7 cellular contexts compared by ENCODE assay signal in genomic region chr19:50512112-50512998, GRCh38. TPM values are rescaled to one million over a fixed set of nuclear protein-coding genes. Genes with fewer than 3 reads are reported as not detected.
DNase-seq lines count a peak whose midpoint lies in the region; ATAC-seq and TF ChIP-seq lines count a peak whose summit lies in the region.
"Had no signal": no experiment of that assay in that cellular context is flagged by ENCODE, and none has a peak within 500 bp of the region (broad histone marks: within the 10 kb centered on the region; RNA-seq: fewer than 3 reads in every experiment).

No MANE protein-coding gene starts in this region.

- no peaks in the 10 kb centered on the region for H3K36me3 Mint-ChIP-seq in stimulated activated naive CD8-positive, alpha-beta T cell treated with anti-CD3 and anti-CD28 coated beads, Interleukin-15, Interleukin-2, amounts not matched to agents 100 ng/mL and 50 ng/mL, for 24 hours (ENCODE audit: low read depth)

- DNase-seq in stimulated activated naive CD8-positive, alpha-beta T cell treated with anti-CD3 and anti-CD28 coated beads, Interleukin-15, amount 100 ng/mL, for 72 hours: no peak
- DNase-seq in left ventricle myocardium superior (peak; percentile 46), ureter (ENCODE audit: low spot score) (peak; percentile 51), HPDE6-E6E7 (ENCODE audit: extremely low spot score) (no peak), esophagus squamous epithelium (lab: John Stamatoyannopoulos, UW) (no peak)

- peaks cover 20% of the 10 kb centered on the region for H3K4me1 Mint-ChIP-seq in stimulated activated naive CD8-positive, alpha-beta T cell treated with anti-CD3 and anti-CD28 coated beads, Interleukin-15, Interleukin-2, amounts not matched to agents 100 ng/mL and 50 ng/mL, for 24 hours (ENCODE audit: low read depth)
- H3K4me1 Mint-ChIP-seq in stimulated activated naive CD8-positive, alpha-beta T cell treated with anti-CD3 and anti-CD28 coated beads, Interleukin-15, amount 100 ng/mL, for 72 hours: peaks cover 39% of the 10 kb centered on the region

- H3K36me3 ChIP-seq in esophagus squamous epithelium: peaks cover 0 to 5% (median 0%) of the 10 kb centered on the region in 3 donors

- peak overlapping the region in 1 of 4 donors; percentile 90 for H3K27ac ChIP-seq in esophagus squamous epithelium

- WGBS in esophagus squamous epithelium, 2 donors: 89 to 91% methylated on average over 3 to 9 of the region's 36 CpGs

- no peak for ATAC-seq in stimulated activated naive CD8-positive, alpha-beta T cell treated with anti-CD3 and anti-CD28 coated beads, Interleukin-15, amount 100 ng/mL, for 72 hours
- no peak for ATAC-seq in left ventricle myocardium superior

- no peaks in the 10 kb centered on the region for H3K9me3 ChIP-seq in esophagus squamous epithelium

- peak overlapping the region; percentile 93 for H3K4me3 Mint-ChIP-seq in stimulated activated naive CD8-positive, alpha-beta T cell treated with anti-CD3 and anti-CD28 coated beads, Interleukin-15, Interleukin-2, amounts not matched to agents 100 ng/mL and 50 ng/mL, for 24 hours
- peak overlapping the region in 1 of 2 donors; percentile 87 for H3K4me3 Mint-ChIP-seq in stimulated activated naive CD8-positive, alpha-beta T cell treated with anti-CD3 and anti-CD28 coated beads, Interleukin-15, amount 100 ng/mL, for 72 hours

- no peaks in the 10 kb centered on the region for H3K9me3 Mint-ChIP-seq in stimulated activated naive CD8-positive, alpha-beta T cell treated with anti-CD3 and anti-CD28 coated beads, Interleukin-15, Interleukin-2, amounts not matched to agents 100 ng/mL and 50 ng/mL, for 24 hours
- H3K9me3 Mint-ChIP-seq in stimulated activated naive CD8-positive, alpha-beta T cell treated with anti-CD3 and anti-CD28 coated beads, Interleukin-15, amount 100 ng/mL, for 72 hours: no peaks in the 10 kb centered on the region

- H3K4me3 ChIP-seq in esophagus squamous epithelium: peak overlapping the region in 2 of 4 donors; percentile 81 to 90

- intact Hi-C loops in left ventricle myocardium superior (cut with micrococcal nuclease) (no loop called here), esophagus squamous epithelium (cut with DNase I) (no loop called here)

- no peak for TF ChIP-seq CTCF in esophagus squamous epithelium (IDR thresholded peaks at IDR 0.05)

- H3K27me3 Mint-ChIP-seq in stimulated activated naive CD8-positive, alpha-beta T cell treated with anti-CD3 and anti-CD28 coated beads, Interleukin-15, Interleukin-2, amounts not matched to agents 100 ng/mL and 50 ng/mL, for 24 hours: peaks cover 4% of the 10 kb centered on the region
- peaks cover 35% of the 10 kb centered on the region for H3K27me3 Mint-ChIP-seq in stimulated activated naive CD8-positive, alpha-beta T cell treated with anti-CD3 and anti-CD28 coated beads, Interleukin-15, amount 100 ng/mL, for 72 hours

- TF ChIP-seq POLR2A in esophagus squamous epithelium (IDR thresholded peaks at IDR 0.05): no peak

- peak overlapping the region; percentile 93 for H3K27ac Mint-ChIP-seq in stimulated activated naive CD8-positive, alpha-beta T cell treated with anti-CD3 and anti-CD28 coated beads, Interleukin-15, Interleukin-2, amounts not matched to agents 100 ng/mL and 50 ng/mL, for 24 hours
- H3K27ac Mint-ChIP-seq in stimulated activated naive CD8-positive, alpha-beta T cell treated with anti-CD3 and anti-CD28 coated beads, Interleukin-15, amount 100 ng/mL, for 72 hours: peak overlapping the region in 1 of 2 donors; percentile 86

- H3K27me3 ChIP-seq in esophagus squamous epithelium: peaks cover 0 to 22% (median 0%) of the 10 kb centered on the region in 4 donors

- peaks cover 7 to 25% (median 8%) of the 10 kb centered on the region in 3 donors for H3K4me1 ChIP-seq in esophagus squamous epithelium

RNA-seq across cellular contexts. Expression of gene ASPDH, which starts 1.4 kb away (rescaled TPM):
- total RNA-seq in left ventricle myocardium superior (not detected), ureter (not detected), esophagus squamous epithelium (not detected)
- total RNA-seq: RPMI7951 had no signal

RNA-seq across cellular contexts. Expression of gene JOSD2, which starts 1.4 kb away (rescaled TPM):
- total RNA-seq in left ventricle myocardium superior: 35.2 TPM
- 26.6 TPM for total RNA-seq in ureter
- 10 to 100 TPM; 26.3 to 45.1 (median 34.9) TPM for total RNA-seq in esophagus squamous epithelium

RNA-seq across cellular contexts. Expression of gene GARIN5A, which starts 35.7 kb away (rescaled TPM):
- 1.2 TPM for total RNA-seq in left ventricle myocardium superior
- total RNA-seq in ureter: 1.9 TPM
- 1 to 10 TPM in 3 of 4 donors, under 1 TPM in 1; 0.53 to 2.0 (median 1.5) TPM for total RNA-seq in esophagus squamous epithelium
- total RNA-seq: RPMI7951 had no signal

RNA-seq across cellular contexts. Expression of gene EMC10, which starts 36.0 kb away (rescaled TPM):
- total RNA-seq in left ventricle myocardium superior (79.5 TPM), ureter (94.0 TPM), esophagus squamous epithelium (10 to 100 TPM; 50.2 to 76.1 (median 59.7) TPM)

RNA-seq across cellular contexts. Expression of gene LRRC4B, which starts 55.9 kb away (rescaled TPM):
- total RNA-seq in left ventricle myocardium superior: 0.62 TPM
- total RNA-seq in ureter: 4.7 TPM
- total RNA-seq in esophagus squamous epithelium: 1 to 10 TPM in 1 of 4 donors, under 1 TPM in 3; 0.18 to 1.5 (median 0.44) TPM
- total RNA-seq: RPMI7951 had no signal

Comparison
In these comparisons a context has a peak if more than half of its experiments do, and no peak if none do; other contexts are left out.
1. DNase-seq: peak in left ventricle myocardium superior (single experiment) and ureter (single experiment); none in stimulated activated naive CD8-positive, alpha-beta T cell treated with anti-CD3 and anti-CD28 coated beads, Interleukin-15, amount 100 ng/mL, for 72 hours (0 of 2), HPDE6-E6E7 (single experiment) and esophagus squamous epithelium (single experiment).